ENCODE assay signal across 21 cellular contexts in the genomic region with DNA sequence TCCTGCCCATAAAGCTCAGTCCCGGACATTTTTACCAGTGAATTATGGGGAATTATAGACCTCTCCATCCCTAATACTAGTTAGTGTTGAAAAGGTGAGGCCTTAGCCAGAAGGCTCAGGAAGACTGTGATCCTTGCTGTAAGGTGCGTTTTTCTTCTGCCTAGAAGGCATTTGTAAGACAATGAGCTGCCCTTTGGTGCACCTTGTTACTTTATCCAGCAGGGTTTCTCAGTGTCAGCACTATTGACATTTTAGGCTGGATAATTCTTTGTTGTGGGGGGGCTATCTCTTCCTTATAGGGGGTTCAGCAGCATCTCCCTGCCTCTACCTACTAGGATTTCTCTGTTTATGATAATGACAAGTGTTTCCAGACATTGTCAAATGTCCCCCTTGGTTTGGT.
"Had no signal": no experiment of that assay in that cellular context is flagged by ENCODE, and none has a peak within 500 bp of the region (broad histone marks: within the 10 kb centered on the region; RNA-seq: fewer than 3 reads in every experiment).

No MANE protein-coding gene starts in this region.

- ATAC-seq: activated CD8-positive, alpha-beta memory T cell treated with anti-CD3 and anti-CD28 coated beads, Interleukin-2, amount 10 ng/mL, durations not matched to agents 7 days and 5 days; activated CD8-positive, alpha-beta T cell treated with anti-CD3 and anti-CD28 coated beads for 36 hours; activated naive CD8-positive, alpha-beta T cell treated with anti-CD3 and anti-CD28 coated beads, Interleukin-2, amount 50 U/mL, for 24 hours; esophagus mucosa; gastrocnemius medialis; left lung; naive thymus-derived CD4-positive, alpha-beta T cell; stimulated activated naive B cell treated with anti-CD40 and anti-IgM and Interleukin-4, amounts not matched to agents 10 μg/mL and 1 μg/mL and 100 μg/mL, for 72 hours had no signal

- H3K27ac ChIP-seq: gastrocnemius medialis, left lung, transverse colon had no signal

- H3K36me3 ChIP-seq: gastrocnemius medialis, left lung, transverse colon had no signal

- H3K4me1 ChIP-seq: gastrocnemius medialis, left lung had no signal

- H3K27me3 ChIP-seq: gastrocnemius medialis, left lung, transverse colon had no signal

- DNase-seq: activated CD4-positive, alpha-beta T cell treated with anti-CD3 and anti-CD28 coated beads, Interleukin-2, amount 10 ng/mL, durations not matched to agents 7 days and 5 days; activated CD4-positive, CD25-positive, alpha-beta regulatory T cell treated with anti-CD3 and anti-CD28 coated beads, Interleukin-2, amount 50 U/mL, for 72 hours; activated CD8-positive, alpha-beta memory T cell treated with anti-CD3 and anti-CD28 coated beads, Interleukin-2, amount 10 ng/mL, durations not matched to agents 7 days and 5 days; activated CD8-positive, alpha-beta T cell treated with anti-CD3 and anti-CD28 coated beads for 36 hours; activated effector memory CD4-positive, alpha-beta T cell treated with anti-CD3 and anti-CD28 coated beads, Interleukin-2, amount 50 U/mL, for 16 hours; activated naive CD4-positive, alpha-beta T cell treated with anti-CD3 and anti-CD28 coated beads, Interleukin-2, amount 50 U/mL, for 16 hours; activated naive CD8-positive, alpha-beta T cell treated with anti-CD3 and anti-CD28 coated beads, Interleukin-2, amount 50 U/mL, for 24 hours; activated T-cell treated with anti-CD3 and anti-CD28 coated beads for 4 hours; effector CD4-positive, alpha-beta T cell; gastrocnemius medialis; hypothalamus; kidney glomerular epithelial cell; left lung; naive thymus-derived CD4-positive, alpha-beta T cell; posterior cingulate gyrus; stimulated activated CD4-positive, alpha-beta T cell treated with anti-CD3 and anti-CD28 coated beads, Interleukin-2, amount 100 ng/mL, for 48 hours; stimulated activated CD8-positive, alpha-beta memory T cell treated with anti-CD3 and anti-CD28 coated beads, Interleukin-4, amount 100 ng/mL, for 48 hours; stimulated activated naive B cell treated with anti-CD40 and anti-IgM and Interleukin-4, amounts not matched to agents 10 μg/mL and 1 μg/mL and 100 μg/mL, for 72 hours; transverse colon had no signal

- H3K4me3 ChIP-seq: gastrocnemius medialis, left lung, lung, transverse colon had no signal

- H3K9me3 ChIP-seq: gastrocnemius medialis, left lung, transverse colon had no signal
